Comparison of ENCODE assay signal across 1 cellular context in the genomic region with DNA sequence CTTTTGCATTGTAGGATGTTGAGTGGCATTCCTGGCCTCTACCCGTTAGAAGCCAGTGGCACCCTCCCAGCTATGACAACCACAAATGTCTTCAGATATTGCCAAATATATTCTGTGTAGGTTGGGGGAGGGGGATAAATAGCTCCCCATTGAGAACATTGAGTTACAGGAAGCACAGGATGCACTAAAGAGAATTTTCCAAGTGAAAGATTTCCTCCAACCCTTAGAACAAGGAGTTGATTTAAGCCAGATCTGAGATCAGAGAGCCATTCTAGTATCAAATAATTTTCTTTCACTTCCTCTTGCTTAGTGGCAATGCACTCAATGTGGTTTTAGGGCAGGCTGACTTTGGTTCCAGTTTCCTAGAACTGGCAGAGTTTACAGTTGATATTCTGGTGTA.
TF ChIP-seq lines count a peak whose summit lies in the region.

No MANE protein-coding gene starts in this region.

TF ChIP-seq in GM23338, 12 proteins besides CTCF, POLR2A, EP300 and RAD21 (continued from another document):
- TF ChIP-seq JUNB (IDR thresholded peaks at IDR 0.05; ENCODE audit: unreplicated experiment): no peak
- TF ChIP-seq, protein P1, sequence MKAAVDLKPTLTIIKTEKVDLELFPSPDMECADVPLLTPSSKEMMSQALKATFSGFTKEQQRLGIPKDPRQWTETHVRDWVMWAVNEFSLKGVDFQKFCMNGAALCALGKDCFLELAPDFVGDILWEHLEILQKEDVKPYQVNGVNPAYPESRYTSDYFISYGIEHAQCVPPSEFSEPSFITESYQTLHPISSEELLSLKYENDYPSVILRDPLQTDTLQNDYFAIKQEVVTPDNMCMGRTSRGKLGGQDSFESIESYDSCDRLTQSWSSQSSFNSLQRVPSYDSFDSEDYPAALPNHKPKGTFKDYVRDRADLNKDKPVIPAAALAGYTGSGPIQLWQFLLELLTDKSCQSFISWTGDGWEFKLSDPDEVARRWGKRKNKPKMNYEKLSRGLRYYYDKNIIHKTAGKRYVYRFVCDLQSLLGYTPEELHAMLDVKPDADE (IDR thresholded peaks at IDR 0.05): no peak
TF ChIP-seq in GM23338: peak in this region for 0.
